ENCODE assay signal across 1 cellular context in genomic region chr16:72009779-72010178, GRCh38.
TF ChIP-seq lines count a peak whose summit lies in the region.

No MANE protein-coding gene starts in this region.

TF ChIP-seq in SK-N-SH, 30 proteins besides CTCF, POLR2A, EP300 and RAD21:
- TF ChIP-seq REST (IDR thresholded peaks at IDR 0.05; ENCODE audit: low read depth, low read length) (no peak), JUND (IDR thresholded peaks at IDR 0.05) (no peak), SIN3A (IDR thresholded peaks at IDR 0.05; ENCODE audit: borderline replicate concordance, low read depth, low read length) (no peak), MEF2A (IDR thresholded peaks at IDR 0.05; ENCODE audit: borderline replicate concordance, low read depth) (no peak), RXRA (IDR thresholded peaks at IDR 0.05; ENCODE audit: borderline replicate concordance, low read depth) (no peak), CHD2 (IDR thresholded peaks at IDR 0.05; ENCODE audit: low read length, partially characterized antibody) (no peak), YY1 (IDR thresholded peaks at IDR 0.05; ENCODE audit: low read depth) (no peak)
